In genomic region chr20:47336013-47336754, GRCh38 we compare ENCODE assay signal across 8 cellular contexts. TPM values are rescaled to one million over a fixed set of nuclear protein-coding genes. Genes with fewer than 3 reads are reported as not detected.
DNase-seq lines count a peak whose midpoint lies in the region; TF ChIP-seq lines count a peak whose summit lies in the region.

No MANE protein-coding gene starts in this region.

- H3K4me3 ChIP-seq in Karpas-422 (ENCODE audit: low read length) = no peak overlapping the region
- no peak overlapping the region for H3K4me3 ChIP-seq in coronary artery
- no peak overlapping the region for H3K4me3 ChIP-seq in mesendoderm (ENCODE audit: low read length)
- H3K4me3 ChIP-seq in suprapubic skin = no peak overlapping the region

- H2BK5ac ChIP-seq in mesendoderm (ENCODE audit: low read length) = no peak overlapping the region

- H3K9ac ChIP-seq in Karpas-422 (ENCODE audit: low read length) (0 out of 2 replicates have a peak overlapping the region, but pooled peaks have one; percentile 1), mesendoderm (ENCODE audit: low read length) (no peak overlapping the region)

- H3K4me1 Mint-ChIP-seq in activated naive CD4-positive, alpha-beta T cell treated with anti-CD3 and anti-CD28 coated beads for 36 hours (ENCODE audit: low read depth) = peaks cover 60% of the 10 kb centered on the region

- H3K9me3 Mint-ChIP-seq in activated naive CD4-positive, alpha-beta T cell treated with anti-CD3 and anti-CD28 coated beads for 36 hours = no peaks in the 10 kb centered on the region

- peaks cover 33% of the 10 kb centered on the region for H3K4me1 ChIP-seq in Karpas-422 (ENCODE audit: low read length)
- H3K4me1 ChIP-seq in mesendoderm (ENCODE audit: control insufficient read depth, low read depth, low read length) = peaks cover 7% of the 10 kb centered on the region
- peaks cover 54% of the 10 kb centered on the region for H3K4me1 ChIP-seq in suprapubic skin

- no peak overlapping the region for H3K23ac ChIP-seq in mesendoderm (ENCODE audit: low read length)

- peaks cover 44% of the 10 kb centered on the region; the same call in 1 of the 2 replicates for H3K36me3 ChIP-seq in Karpas-422 (ENCODE audit: insufficient read depth, low read length)
- H3K36me3 ChIP-seq in mesendoderm (ENCODE audit: control insufficient read depth, insufficient read depth, low read length) = no peaks in the 10 kb centered on the region
- H3K36me3 ChIP-seq in suprapubic skin = peaks cover 5% of the 10 kb centered on the region

- H3K27me3 Mint-ChIP-seq in activated naive CD4-positive, alpha-beta T cell treated with anti-CD3 and anti-CD28 coated beads for 36 hours (ENCODE audit: low read depth) = no peaks in the 10 kb centered on the region

- H3K9me2 ChIP-seq in Karpas-422 (replicated peaks; ENCODE audit: insufficient read depth, low read length) = no peaks in the 10 kb centered on the region

- H2AK5ac ChIP-seq in mesendoderm (ENCODE audit: low read length) = no peak overlapping the region

- H3K18ac ChIP-seq in mesendoderm (ENCODE audit: low read length) = no peak overlapping the region

- no peak overlapping the region for H3K27ac Mint-ChIP-seq in activated naive CD4-positive, alpha-beta T cell treated with anti-CD3 and anti-CD28 coated beads for 36 hours

- TF ChIP-seq CTCF in coronary artery (IDR thresholded peaks at IDR 0.05) = no peak
- no peak for TF ChIP-seq CTCF in suprapubic skin (IDR thresholded peaks at IDR 0.05)

- peaks cover 47% of the 10 kb centered on the region for H4K20me1 ChIP-seq in Karpas-422 (ENCODE audit: insufficient read depth, low read depth, low read length)

- peak overlapping the region; percentile 35 for H3K56ac ChIP-seq in mesendoderm (ENCODE audit: low read length)

- no peak overlapping the region for H2BK120ac ChIP-seq in mesendoderm (ENCODE audit: low read depth, low read length)

- no peaks in the 10 kb centered on the region for H3K27me3 ChIP-seq in Karpas-422 (ENCODE audit: low read length)
- no peaks in the 10 kb centered on the region for H3K27me3 ChIP-seq in mesendoderm (ENCODE audit: insufficient read depth, low read length, poor library complexity)
- H3K27me3 ChIP-seq in suprapubic skin = no peaks in the 10 kb centered on the region

- CTCF ChIA-PET in activated naive CD4-positive, alpha-beta T cell treated with anti-CD3 and anti-CD28 coated beads for 36 hours (lab: Charles Lee) = no interaction called here

- peaks cover 23% of the 10 kb centered on the region for H3K36me3 Mint-ChIP-seq in activated naive CD4-positive, alpha-beta T cell treated with anti-CD3 and anti-CD28 coated beads for 36 hours (ENCODE audit: low read depth)

- intact Hi-C loops in activated naive CD4-positive, alpha-beta T cell treated with anti-CD3 and anti-CD28 coated beads for 36 hours (cut with micrococcal nuclease) = no loop called here

- TF ChIP-seq EP300 in suprapubic skin (IDR thresholded peaks at IDR 0.05) = no peak

- H3K4me3 Mint-ChIP-seq in activated naive CD4-positive, alpha-beta T cell treated with anti-CD3 and anti-CD28 coated beads for 36 hours = no peak overlapping the region

- H2BK15ac ChIP-seq in mesendoderm (replicated peaks; ENCODE audit: low read depth) = no peak overlapping the region

- no peak overlapping the region for H2AFZ ChIP-seq in Karpas-422 (ENCODE audit: low read length)

- no peak for TF ChIP-seq POLR2A in suprapubic skin (IDR thresholded peaks at IDR 0.05)

- no peaks in the 10 kb centered on the region for H3K9me3 ChIP-seq in Karpas-422 (ENCODE audit: low read length)
- no peaks in the 10 kb centered on the region for H3K9me3 ChIP-seq in suprapubic skin

- H4K5ac ChIP-seq in mesendoderm (ENCODE audit: low read length) = no peak overlapping the region

- H3K4ac ChIP-seq in mesendoderm (ENCODE audit: low read depth, low read length) = peak overlapping the region; percentile 20

- H3K4me2 ChIP-seq in Karpas-422 (ENCODE audit: low read depth, low read length, poor library complexity, severe bottlenecking) (peak overlapping the region; percentile 14), mesendoderm (ENCODE audit: low read length) (no peak overlapping the region)

- H3K79me2 ChIP-seq in Karpas-422 (ENCODE audit: low read length) (peaks cover 96% of the 10 kb centered on the region), mesendoderm (ENCODE audit: control insufficient read depth, insufficient read depth, low read length) (peaks cover 69% of the 10 kb centered on the region)

- peak overlapping the region; percentile 51 for H3K27ac ChIP-seq in Karpas-422 (ENCODE audit: low read length)
- H3K27ac ChIP-seq in coronary artery = peak overlapping the region; percentile 79 to 84
- H3K27ac ChIP-seq in mesendoderm (ENCODE audit: low read depth, low read length) = no peak overlapping the region
- H3K27ac ChIP-seq in suprapubic skin = peak overlapping the region; percentile 94

- no peak overlapping the region for H4K8ac ChIP-seq in mesendoderm (ENCODE audit: low read depth, low read length)

- DNase-seq in Karpas-422 = no peak
- peak; percentile 87 for DNase-seq in coronary artery (ENCODE audit: low spot score)
- DNase-seq in mesendoderm = no peak
- DNase-seq in suprapubic skin (ENCODE audit: low spot score in 2 of 2) = peak in 1 of 2 donors; percentile 77
- DNase-seq in activated T-cell treated with anti-CD3 and anti-CD28 coated beads for 4 hours = no peak
- DNase-seq in cortex of kidney (lab: John Stamatoyannopoulos, UW) = no peak
- no peak for DNase-seq in glomerular visceral epithelial cell (ENCODE audit: extremely low spot score)
- no peak for DNase-seq in activated naive CD4-positive, alpha-beta T cell treated with anti-CD3 and anti-CD28 coated beads for 36 hours

- peaks cover 24% of the 10 kb centered on the region for H3K79me1 ChIP-seq in mesendoderm (ENCODE audit: low read length)

- WGBS in mesendoderm (ENCODE audit: extremely low coverage, insufficient coverage, low lambda C conversion rate) = no CpG with 5 or more reads among the region's 19 CpGs
- 78% methylated on average over 18 of the region's 19 CpGs for WGBS in suprapubic skin

RNA-seq across cellular contexts. Expression of gene ZMYND8, which starts 20.3 kb away (rescaled TPM):
- 33.0 and 44.1 TPM in 2 replicates for total RNA-seq in Karpas-422 (2014; rRNA removed; shearing (Covaris generic); ENCODE audit: low replicate concordance)
- 29.6 TPM for polyA plus RNA-seq in mesendoderm (2013, experiment 1 of 2)
- polyA plus RNA-seq in mesendoderm (2013, experiment 2 of 2) = 30.9 TPM
- 100 to 1,000 TPM in 1 of 4 donors, 10 to 100 TPM in 3; 48.5 to 169 (median 54.1) TPM for total RNA-seq in suprapubic skin
- 10 to 100 TPM; 30.3 to 33.0 TPM for total RNA-seq in activated naive CD4-positive, alpha-beta T cell treated with anti-CD3 and anti-CD28 coated beads for 36 hours
